In the genomic region with DNA sequence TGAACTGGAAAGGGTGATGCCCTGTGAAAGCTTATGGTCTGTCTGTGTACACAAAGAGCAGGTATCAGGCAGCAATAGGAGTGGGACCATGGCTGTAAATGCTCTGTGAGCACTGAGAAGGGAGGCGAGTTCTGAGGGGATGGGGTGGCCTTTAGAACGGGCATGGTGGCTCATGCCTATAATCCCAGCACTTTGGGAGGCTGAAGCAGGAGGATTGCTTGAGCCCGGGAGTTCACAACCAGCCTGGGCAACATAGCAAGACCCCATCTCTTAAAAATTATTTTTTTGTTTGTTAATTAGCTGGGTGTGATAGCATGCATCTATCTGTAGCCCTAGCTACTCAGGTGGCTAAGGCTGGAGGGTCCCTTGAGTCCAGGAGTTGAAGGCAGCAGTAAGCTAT, we compare ENCODE assay signal across 2 cellular contexts.
TF ChIP-seq lines count a peak whose summit lies in the region.

No MANE protein-coding gene starts in this region.

TF ChIP-seq in IMR-90, 13 proteins besides CTCF, POLR2A, EP300 and RAD21:
- TF ChIP-seq, protein P1, sequence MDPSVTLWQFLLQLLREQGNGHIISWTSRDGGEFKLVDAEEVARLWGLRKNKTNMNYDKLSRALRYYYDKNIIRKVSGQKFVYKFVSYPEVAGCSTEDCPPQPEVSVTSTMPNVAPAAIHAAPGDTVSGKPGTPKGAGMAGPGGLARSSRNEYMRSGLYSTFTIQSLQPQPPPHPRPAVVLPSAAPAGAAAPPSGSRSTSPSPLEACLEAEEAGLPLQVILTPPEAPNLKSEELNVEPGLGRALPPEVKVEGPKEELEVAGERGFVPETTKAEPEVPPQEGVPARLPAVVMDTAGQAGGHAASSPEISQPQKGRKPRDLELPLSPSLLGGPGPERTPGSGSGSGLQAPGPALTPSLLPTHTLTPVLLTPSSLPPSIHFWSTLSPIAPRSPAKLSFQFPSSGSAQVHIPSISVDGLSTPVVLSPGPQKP (IDR thresholded peaks at IDR 0.05; ENCODE audit: borderline replicate concordance, low read depth, low read length) = no peak
- TF ChIP-seq CHD1 (IDR thresholded peaks at IDR 0.05; ENCODE audit: low read depth, low read length) = no peak
- no peak for TF ChIP-seq MAFK (IDR thresholded peaks at IDR 0.05; ENCODE audit: low read depth, low read length)
- TF ChIP-seq, protein P2, sequence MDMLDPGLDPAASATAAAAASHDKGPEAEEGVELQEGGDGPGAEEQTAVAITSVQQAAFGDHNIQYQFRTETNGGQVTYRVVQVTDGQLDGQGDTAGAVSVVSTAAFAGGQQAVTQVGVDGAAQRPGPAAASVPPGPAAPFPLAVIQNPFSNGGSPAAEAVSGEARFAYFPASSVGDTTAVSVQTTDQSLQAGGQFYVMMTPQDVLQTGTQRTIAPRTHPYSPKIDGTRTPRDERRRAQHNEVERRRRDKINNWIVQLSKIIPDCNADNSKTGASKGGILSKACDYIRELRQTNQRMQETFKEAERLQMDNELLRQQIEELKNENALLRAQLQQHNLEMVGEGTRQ (IDR thresholded peaks at IDR 0.05; ENCODE audit: low read depth, low read length) = no peak
- no peak for TF ChIP-seq MXI1 (IDR thresholded peaks at IDR 0.05; ENCODE audit: borderline replicate concordance, low read depth, low read length)
- TF ChIP-seq SMC3 (IDR thresholded peaks at IDR 0.05; ENCODE audit: low read depth, low read length) = no peak
- TF ChIP-seq BHLHE40 (IDR thresholded peaks at IDR 0.05; ENCODE audit: low read depth, low read length) = no peak
- no peak for TF ChIP-seq RCOR1 (IDR thresholded peaks at IDR 0.05; ENCODE audit: insufficient replicate concordance, low read length)
- TF ChIP-seq FOS (IDR thresholded peaks at IDR 0.05; ENCODE audit: low read depth, low read length) = no peak
- TF ChIP-seq MAZ (IDR thresholded peaks at IDR 0.05; ENCODE audit: borderline replicate concordance, low read depth, low read length) = no peak
- TF ChIP-seq CEBPB (IDR thresholded peaks at IDR 0.05; ENCODE audit: low read depth, low read length) = no peak
- TF ChIP-seq RFX5 (IDR thresholded peaks at IDR 0.05; ENCODE audit: low read depth, low read length) = no peak

TF ChIP-seq in WTC11, 78 proteins besides CTCF, POLR2A, EP300 and RAD21:
- no peak for TF ChIP-seq ZBTB21 (CRISPR knock-in tag; IDR thresholded peaks at IDR 0.05; ENCODE audit: borderline replicate concordance)
- TF ChIP-seq ZNF121 (CRISPR knock-in tag; IDR thresholded peaks at IDR 0.05) = peak; percentile 89
- TF ChIP-seq MXD4 (CRISPR knock-in tag; IDR thresholded peaks at IDR 0.05; ENCODE audit: borderline replicate concordance) = no peak
